In genomic region chr1:35490250-35490649, GRCh38 we compare ENCODE assay signal across 21 cellular contexts.
"Had no signal": no experiment of that assay in that cellular context is flagged by ENCODE, and none has a peak within 500 bp of the region (broad histone marks: within the 10 kb centered on the region; RNA-seq: fewer than 3 reads in every experiment).

No MANE protein-coding gene starts in this region.

- DNase-seq: effector CD8-positive, alpha-beta T cell; effector memory CD8-positive, alpha-beta T cell; endodermal cell; foreskin keratinocyte; gastrocnemius medialis; glutamatergic neuron; head of caudate nucleus; heart right ventricle; hippocampal formation; immature natural killer cell; islet precursor cell; left cardiac atrium; left lung; left ventricle myocardium superior; lower lobe of right lung; mesenchymal stem cell; mucosa of descending colon; naive B cell had no signal

- H3K4me3 ChIP-seq: coronary artery, esophagus muscularis mucosa, gastrocnemius medialis, heart right ventricle, left lung, lower lobe of right lung, mucosa of descending colon had no signal

- FAIRE-seq: endothelial cell of umbilical vein had no signal

- H3K4me1 ChIP-seq: foreskin keratinocyte had no signal

- H3K36me3 ChIP-seq: gastrocnemius medialis, left lung had no signal

- ATAC-seq: effector memory CD8-positive, alpha-beta T cell; foreskin keratinocyte; gastrocnemius medialis; heart right ventricle; left cardiac atrium; left lung; left ventricle myocardium superior; lower lobe of right lung; mucosa of descending colon had no signal

- H3K9me3 ChIP-seq: esophagus muscularis mucosa, gastrocnemius medialis, lower lobe of right lung, mucosa of descending colon had no signal

- H3K27me3 ChIP-seq: esophagus muscularis mucosa, foreskin keratinocyte, gastrocnemius medialis, heart right ventricle, left lung had no signal

- H3K27ac ChIP-seq: coronary artery, esophagus muscularis mucosa, foreskin keratinocyte, gastrocnemius medialis, heart right ventricle, left lung, lower lobe of right lung had no signal
